ENCODE assay signal across 1 cellular context in the genomic region with DNA sequence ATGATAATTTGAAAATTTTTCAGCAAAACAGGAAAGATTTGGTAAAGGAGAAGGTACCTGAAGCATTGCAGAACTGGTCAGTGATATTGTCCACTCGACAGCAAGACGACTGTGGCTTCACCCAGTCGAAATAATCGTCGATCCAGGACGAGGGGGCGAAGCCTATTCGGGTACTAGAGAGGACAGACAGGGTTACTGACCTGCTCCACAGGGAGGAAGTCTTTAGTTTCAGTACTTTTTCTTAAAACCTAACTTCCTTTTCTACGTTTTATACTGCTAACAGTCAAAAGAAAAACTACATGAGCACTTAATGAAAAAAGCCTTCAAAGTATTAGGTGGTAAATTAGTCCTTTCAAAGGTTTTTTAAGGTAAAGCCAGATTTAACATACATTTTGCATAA.
TF ChIP-seq lines count a peak whose summit lies in the region.

No MANE protein-coding gene starts in this region.

TF ChIP-seq in HepG2, 621 proteins besides CTCF, POLR2A, EP300 and RAD21:
- TF ChIP-seq THYN1 (CRISPR knock-in tag; IDR thresholded peaks at IDR 0.05; ENCODE audit: borderline replicate concordance, low read depth) = no peak
- TF ChIP-seq POLR2AphosphoS2 (IDR thresholded peaks at IDR 0.05; ENCODE audit: low read depth, low read length) = no peak
- TF ChIP-seq JUND (CRISPR knock-in tag; IDR thresholded peaks at IDR 0.05) = no peak
- TF ChIP-seq, protein P1, sequence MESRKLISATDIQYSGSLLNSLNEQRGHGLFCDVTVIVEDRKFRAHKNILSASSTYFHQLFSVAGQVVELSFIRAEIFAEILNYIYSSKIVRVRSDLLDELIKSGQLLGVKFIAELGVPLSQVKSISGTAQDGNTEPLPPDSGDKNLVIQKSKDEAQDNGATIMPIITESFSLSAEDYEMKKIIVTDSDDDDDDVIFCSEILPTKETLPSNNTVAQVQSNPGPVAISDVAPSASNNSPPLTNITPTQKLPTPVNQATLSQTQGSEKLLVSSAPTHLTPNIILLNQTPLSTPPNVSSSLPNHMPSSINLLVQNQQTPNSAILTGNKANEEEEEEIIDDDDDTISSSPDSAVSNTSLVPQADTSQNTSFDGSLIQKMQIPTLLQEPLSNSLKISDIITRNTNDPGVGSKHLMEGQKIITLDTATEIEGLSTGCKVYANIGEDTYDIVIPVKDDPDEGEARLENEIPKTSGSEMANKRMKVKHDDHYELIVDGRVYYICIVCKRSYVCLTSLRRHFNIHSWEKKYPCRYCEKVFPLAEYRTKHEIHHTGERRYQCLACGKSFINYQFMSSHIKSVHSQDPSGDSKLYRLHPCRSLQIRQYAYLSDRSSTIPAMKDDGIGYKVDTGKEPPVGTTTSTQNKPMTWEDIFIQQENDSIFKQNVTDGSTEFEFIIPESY (CRISPR knock-in tag; IDR thresholded peaks at IDR 0.05) = no peak
